In the genomic region with DNA sequence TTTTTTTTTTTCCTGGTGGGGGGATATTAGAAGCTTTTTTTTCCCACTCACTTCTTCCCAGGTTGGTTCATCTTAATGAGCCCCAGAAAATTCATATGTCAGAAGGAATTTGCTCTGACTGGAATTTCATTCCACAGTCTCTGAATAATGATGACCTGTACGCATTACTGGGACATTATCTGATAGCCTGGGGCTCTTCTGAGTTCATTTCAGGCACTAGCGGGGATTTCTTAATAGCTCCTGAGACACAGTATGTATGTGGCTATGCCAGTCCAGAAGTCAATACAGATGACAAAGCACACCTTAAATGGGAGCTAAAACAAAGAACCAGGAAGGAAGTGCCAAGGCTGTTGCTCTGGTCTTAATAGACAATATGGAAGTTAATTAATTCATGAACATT, we compare ENCODE assay signal across 21 cellular contexts.
DNase-seq lines count a peak whose midpoint lies in the region; ATAC-seq and TF ChIP-seq lines count a peak whose summit lies in the region.
"Had no signal": no experiment of that assay in that cellular context is flagged by ENCODE, and none has a peak within 500 bp of the region (broad histone marks: within the 10 kb centered on the region; RNA-seq: fewer than 3 reads in every experiment).

No MANE protein-coding gene starts in this region.

- H3K27me3 Mint-ChIP-seq in nephron progenitor cell (ENCODE audit: low read depth, poor library complexity), result no peaks in the 10 kb centered on the region
- H3K27me3 Mint-ChIP-seq: activated B cell treated with CpG ODN at 0.5 μM for 24 hours; activated naive CD8-positive, alpha-beta T cell treated with anti-CD3 and anti-CD28 coated beads, Interleukin-2, amount 50 U/mL, for 24 hours; T-helper 17 cell had no signal

- TF ChIP-seq CTCF in PC-3 (conservative IDR thresholded peaks at IDR 0.05; ENCODE audit: low read depth, low read length) (no peak), nephron progenitor cell (IDR thresholded peaks at IDR 0.05) (no peak)

- H4K20me1 ChIP-seq in PC-3 (ENCODE audit: low read length), result no peaks in the 10 kb centered on the region

- peaks cover 4% of the 10 kb centered on the region for H3K79me1 ChIP-seq in trophoblast cell (ENCODE audit: low read length)

- peak overlapping the region; percentile 4; the same call in 1 of the 2 replicates for H3K9ac ChIP-seq in PC-3 (ENCODE audit: low read length)
- H3K9ac ChIP-seq in trophoblast cell (ENCODE audit: low read length), result no peak overlapping the region

- H4K91ac ChIP-seq in trophoblast cell (ENCODE audit: low read depth, low read length), result no peak overlapping the region

- intact Hi-C loops in PC-3 (cut with micrococcal nuclease), result no loop called here

- no peaks in the 10 kb centered on the region for H3K27me3 ChIP-seq in PC-3 (ENCODE audit: low read length)
- no peaks in the 10 kb centered on the region for H3K27me3 ChIP-seq in trophoblast cell (ENCODE audit: insufficient read depth, low read length)
- H3K27me3 ChIP-seq: left lung, sigmoid colon had no signal

- H2BK12ac ChIP-seq in trophoblast cell (ENCODE audit: low read length), result no peak overlapping the region

- WGBS in trophoblast cell (ENCODE audit: extremely low coverage, insufficient coverage, insufficient read length), result no CpG with 5 or more reads among the region's 2 CpGs

- H3K23ac ChIP-seq in trophoblast cell (ENCODE audit: low read length), result no peak overlapping the region

- H2BK120ac ChIP-seq in trophoblast cell (ENCODE audit: insufficient read depth, low read length, poor library complexity), result no peak overlapping the region

- no peak overlapping the region for H2BK5ac ChIP-seq in trophoblast cell (ENCODE audit: low read depth, low read length, poor library complexity)

- H3K4me2 ChIP-seq in PC-3 (ENCODE audit: low read length), result peak overlapping the region; percentile 44
- H3K4me2 ChIP-seq in trophoblast cell (ENCODE audit: low read length), result no peak overlapping the region

- H3K4me1 Mint-ChIP-seq in nephron progenitor cell, result no peaks in the 10 kb centered on the region
- H3K4me1 Mint-ChIP-seq: activated B cell treated with CpG ODN at 0.5 μM for 24 hours; activated naive CD8-positive, alpha-beta T cell treated with anti-CD3 and anti-CD28 coated beads, Interleukin-2, amount 50 U/mL, for 24 hours; T-helper 17 cell had no signal

- H3K27ac Mint-ChIP-seq in nephron progenitor cell, result no peak overlapping the region
- H3K27ac Mint-ChIP-seq: activated B cell treated with CpG ODN at 0.5 μM for 24 hours; activated CD8-positive, alpha-beta T cell treated with anti-CD3 and anti-CD28 coated beads, Interleukin-2, amount 10 ng/mL, durations not matched to agents 7 days and 5 days; activated naive CD8-positive, alpha-beta T cell treated with anti-CD3 and anti-CD28 coated beads, Interleukin-2, amount 50 U/mL, for 24 hours; T-helper 17 cell had no signal

- no peak overlapping the region for H2AK5ac ChIP-seq in trophoblast cell (ENCODE audit: low read length)

- ATAC-seq in PC-3, result peak; percentile 64
- ATAC-seq: activated CD8-positive, alpha-beta T cell treated with anti-CD3 and anti-CD28 coated beads, Interleukin-2, amount 10 ng/mL, durations not matched to agents 7 days and 5 days; activated naive CD8-positive, alpha-beta T cell treated with anti-CD3 and anti-CD28 coated beads, Interleukin-2, amount 50 U/mL, for 24 hours; left lung; Panc1; T-helper 17 cell had no signal

- H3K9me2 ChIP-seq in PC-3 (replicated peaks; ENCODE audit: low read length), result no peaks in the 10 kb centered on the region

- H3K4me1 ChIP-seq in PC-3 (ENCODE audit: insufficient read depth, low read length) (peaks cover 46% of the 10 kb centered on the region), trophoblast cell (ENCODE audit: control insufficient read depth in 1 of 2, insufficient read depth in 2 of 2, low read length in 2 of 2) (peaks cover 0 to 8% of the 10 kb centered on the region in 2 experiments)
- H3K4me1 ChIP-seq: left lung had no signal

- BruUV-seq in PC-3 (replicated peaks; lab: Mats Ljungman, UMichigan), result no TSS peak

- no peak overlapping the region for H3K4ac ChIP-seq in trophoblast cell (ENCODE audit: low read depth, low read length)

- H3K18ac ChIP-seq in trophoblast cell (ENCODE audit: low read length), result no peak overlapping the region

- DNase-seq in Daoy (ENCODE audit: low read depth), result peak; percentile 32
- peak; percentile 98 for DNase-seq in PC-3
- DNase-seq in astrocyte of the hippocampus (ENCODE audit: low read depth, low spot score), result peak; percentile 60
- DNase-seq in trophoblast cell, result peak; percentile 92 to 99
- no peak for DNase-seq in nephron progenitor cell
- DNase-seq in ecto neural progenitor cell (ENCODE audit: low spot score), result no peak
- no peak for DNase-seq in activated CD8-positive, alpha-beta memory T cell treated with anti-CD3 and anti-CD28 coated beads, Interleukin-2, amount 50 U/mL, for 4 hours
- DNase-seq: activated B cell treated with CpG ODN at 0.5 μM for 24 hours; activated CD8-positive, alpha-beta T cell treated with anti-CD3 and anti-CD28 coated beads, Interleukin-2, amount 10 ng/mL, durations not matched to agents 7 days and 5 days; activated naive CD8-positive, alpha-beta T cell treated with anti-CD3 and anti-CD28 coated beads, Interleukin-2, amount 50 U/mL, for 24 hours; C1 segment of cervical spinal cord; cerebellar nuclear complex; foreskin melanocyte; HCEC 1CT; left lung; NCI-H1105 treated with DMSO at 0.1 percent for 48 hours; NCI-H774; occipital lobe; sigmoid colon; T-helper 17 cell had no signal

- no peaks in the 10 kb centered on the region for H3K9me3 Mint-ChIP-seq in nephron progenitor cell
- H3K9me3 Mint-ChIP-seq: activated B cell treated with CpG ODN at 0.5 μM for 24 hours; activated naive CD8-positive, alpha-beta T cell treated with anti-CD3 and anti-CD28 coated beads, Interleukin-2, amount 50 U/mL, for 24 hours had no signal

- POLR2A ChIA-PET in PC-3 (lab: Charles Lee; ENCODE audit: unreplicated experiment), result no interaction called here

- no peaks in the 10 kb centered on the region for H3K36me3 Mint-ChIP-seq in nephron progenitor cell (ENCODE audit: low read depth)

- no peak overlapping the region for H4K12ac ChIP-seq in trophoblast cell (ENCODE audit: low read depth, low read length)

- CTCF ChIA-PET in PC-3 (lab: Charles Lee), result no interaction called here

- peak overlapping the region; percentile 73 for H3K27ac ChIP-seq in PC-3 (ENCODE audit: low read length)
- H3K27ac ChIP-seq in trophoblast cell (ENCODE audit: low read depth, low read length), result no peak overlapping the region
- H3K27ac ChIP-seq: left lung, sigmoid colon had no signal

- no peaks in the 10 kb centered on the region for H3K79me2 ChIP-seq in PC-3 (ENCODE audit: low read length)
- H3K79me2 ChIP-seq in trophoblast cell (ENCODE audit: control insufficient read depth, insufficient read depth, low read length, poor library complexity), result no peaks in the 10 kb centered on the region

- no peaks in the 10 kb centered on the region for H3F3A ChIP-seq in PC-3 (ENCODE audit: low read length, unreplicated experiment)

- H4K8ac ChIP-seq in trophoblast cell (ENCODE audit: low read depth, low read length), result no peak overlapping the region

- H3K36me3 ChIP-seq in PC-3 (ENCODE audit: low read depth, low read length) (no peaks in the 10 kb centered on the region), trophoblast cell (ENCODE audit: control insufficient read depth in 1 of 2, insufficient read depth in 2 of 2, low read length in 2 of 2) (no peaks in the 10 kb centered on the region)
- H3K36me3 ChIP-seq: left lung, sigmoid colon had no signal

- H3K4me3 ChIP-seq in PC-3 (ENCODE audit: low read length), result no peak overlapping the region
- no peak overlapping the region for H3K4me3 ChIP-seq in trophoblast cell (ENCODE audit: low read depth, low read length)
- H3K4me3 ChIP-seq: left lung, sigmoid colon had no signal

- H3K14ac ChIP-seq in trophoblast cell (ENCODE audit: low read length), result no peak overlapping the region

- H2AFZ ChIP-seq in PC-3 (ENCODE audit: low read length), result peak overlapping the region; percentile 17; the same call in 1 of the 2 replicates
- no peak overlapping the region for H2AFZ ChIP-seq in trophoblast cell (ENCODE audit: insufficient read depth, low read length, poor library complexity)

- H3K9me3 ChIP-seq in PC-3 (ENCODE audit: low read length) (no peaks in the 10 kb centered on the region), trophoblast cell (ENCODE audit: insufficient read depth, low read depth, low read length) (no peaks in the 10 kb centered on the region)
- H3K9me3 ChIP-seq: left lung, sigmoid colon had no signal

- H3K4me3 Mint-ChIP-seq in nephron progenitor cell, result no peak overlapping the region
- H3K4me3 Mint-ChIP-seq: activated B cell treated with CpG ODN at 0.5 μM for 24 hours; activated CD8-positive, alpha-beta T cell treated with anti-CD3 and anti-CD28 coated beads, Interleukin-2, amount 10 ng/mL, durations not matched to agents 7 days and 5 days; activated naive CD8-positive, alpha-beta T cell treated with anti-CD3 and anti-CD28 coated beads, Interleukin-2, amount 50 U/mL, for 24 hours; T-helper 17 cell had no signal

Comparison
In these comparisons a context has a peak if more than half of its experiments do, and no peak if none do; other contexts are left out.
1. DNase-seq: peak in Daoy (single experiment), PC-3 (single experiment), astrocyte of the hippocampus (single experiment) and trophoblast cell (2 of 2); none in nephron progenitor cell (single experiment), ecto neural progenitor cell (single experiment) and activated CD8-positive, alpha-beta memory T cell treated with anti-CD3 and anti-CD28 coated beads, Interleukin-2, amount 50 U/mL, for 4 hours (single experiment).